25 cellular contexts compared by ENCODE assay signal in genomic region chr12:2403221-2403976, GRCh38.
DNase-seq lines count a peak whose midpoint lies in the region; ATAC-seq, FAIRE-seq and TF ChIP-seq lines count a peak whose summit lies in the region.
"Had no signal": no experiment of that assay in that cellular context is flagged by ENCODE, and none has a peak within 500 bp of the region (broad histone marks: within the 10 kb centered on the region; RNA-seq: fewer than 3 reads in every experiment).

No MANE protein-coding gene starts in this region.

- peak; percentile 44 for ATAC-seq in CD8-positive, alpha-beta T cell
- no peak; the same call in 1 of the 3 replicates for ATAC-seq in GM12878
- ATAC-seq: PC-3, SK-N-SH treated with all-trans-retinoic acid at 6 μM for 48 hours had no signal

- peak in 1 of 7 experiments; percentile 31 for DNase-seq in CD8-positive, alpha-beta T cell
- peak; percentile 40 for DNase-seq in KBM-7
- no peak for DNase-seq in GM12878 (ENCODE audit: low read depth, low spot score)
- no peak for DNase-seq in neuronal stem cell (ENCODE audit: low spot score)
- DNase-seq in HT-29 (ENCODE audit: low spot score), result no peak
- no peak for DNase-seq in progenitor cell of endocrine pancreas (ENCODE audit: low spot score, unreplicated experiment)
- no peak for DNase-seq in NCI-H2227 treated with DMSO at 0.1 percent for 48 hours (lab: John Stamatoyannopoulos, UW)
- DNase-seq: ACHN, C1 segment of cervical spinal cord, H7, HFFc6, Kasumi-1, MG63, NCI-H1105, NCI-H1694, NCI-H2081 treated with DMSO at 0.1 percent for 48 hours, NCI-H524, NCI-H82, PC-3, RPMI8226, SIG-M5 had no signal

- H4K8ac ChIP-seq in neuronal stem cell (ENCODE audit: low read depth, low read length), result no peak overlapping the region

- no peak overlapping the region for H2BK5ac ChIP-seq in neuronal stem cell (ENCODE audit: low read length)

- no peak for TF ChIP-seq EP300 in GM12878 (IDR thresholded peaks at IDR 0.05; ENCODE audit: borderline replicate concordance in 1 of 2, control insufficient read depth in 1 of 2, low read depth in 2 of 2, low read length in 2 of 2)

- no peak for FAIRE-seq in GM12878 (lab: Jason Lieb, UNC)
- FAIRE-seq: D721Med, GM12892 had no signal

- no peak for TF ChIP-seq CTCF in CD8-positive, alpha-beta T cell (IDR thresholded peaks at IDR 0.05)
- TF ChIP-seq CTCF in GM12878 (IDR thresholded peaks at IDR 0.05 in 2 of 3, conservative IDR thresholded peaks at IDR 0.05 in 1 of 3; ENCODE audit: control insufficient read depth in 2 of 3, extremely low read depth in 1 of 3, insufficient read depth in 1 of 3, low read depth in 3 of 3, low read length in 3 of 3) (no peak), progenitor cell of endocrine pancreas (IDR thresholded peaks at IDR 0.05; ENCODE audit: unreplicated experiment) (no peak)

- H2BK15ac ChIP-seq in neuronal stem cell (ENCODE audit: low read length), result no peak overlapping the region

- RAD21 ChIA-PET in GM12878 (lab: Charles Lee; ENCODE audit: unreplicated experiment), result no interaction called here

- H3K36me3 Mint-ChIP-seq in CD8-positive, alpha-beta T cell, result no peaks in the 10 kb centered on the region
- H3K36me3 Mint-ChIP-seq in progenitor cell of endocrine pancreas (ENCODE audit: insufficient read depth), result no peaks in the 10 kb centered on the region
- H3K36me3 Mint-ChIP-seq: IgD-negative memory B cell had no signal

- H3K9ac ChIP-seq in GM12878 (ENCODE audit: control insufficient read depth, insufficient read depth, low read length) (no peak overlapping the region), neuronal stem cell (ENCODE audit: low read depth, low read length, poor library complexity) (peak overlapping the region; percentile 50)

- H3K18ac ChIP-seq in neuronal stem cell (ENCODE audit: low read length), result peak overlapping the region; percentile 82

- no peak overlapping the region for H3K14ac ChIP-seq in neuronal stem cell (ENCODE audit: low read length)

- no TSS peak for BruUV-seq in GM12878 (replicated peaks; lab: Mats Ljungman, UMichigan)

- no peaks in the 10 kb centered on the region for H3K9me3 Mint-ChIP-seq in CD8-positive, alpha-beta T cell
- peaks cover 5% of the 10 kb centered on the region for H3K9me3 Mint-ChIP-seq in progenitor cell of endocrine pancreas (ENCODE audit: low read depth)
- H3K9me3 Mint-ChIP-seq: HFFc6 had no signal

- in situ Hi-C loops in KBM-7 (cut with MboI; ENCODE audit: low pct_unique_long_range_greater_than_20kb, low sequenced_read_pairs), result no loop called here
- in situ Hi-C loops in GM12878 (cut with MboI), result no loop called here

- H3K79me2 ChIP-seq in GM12878 (ENCODE audit: control insufficient read depth, insufficient read depth, low read length), result no peaks in the 10 kb centered on the region

- H3K79me1 ChIP-seq in neuronal stem cell (ENCODE audit: low read depth, low read length), result no peaks in the 10 kb centered on the region

- H3K27ac Mint-ChIP-seq in CD8-positive, alpha-beta T cell, result no peak overlapping the region
- H3K27ac Mint-ChIP-seq in progenitor cell of endocrine pancreas, result no peak overlapping the region
- H3K27ac Mint-ChIP-seq: HFFc6 had no signal

- intact Hi-C loops in CD8-positive, alpha-beta T cell (cut with DNase I, micrococcal nuclease), result no loop called here
- intact Hi-C loops in GM12878 (cut with micrococcal nuclease; ENCODE audit: unreplicated experiment), result no loop called here

- no peak overlapping the region for H4K91ac ChIP-seq in neuronal stem cell (ENCODE audit: low read depth, low read length, poor library complexity)

- no peaks in the 10 kb centered on the region for H3K27me3 Mint-ChIP-seq in CD8-positive, alpha-beta T cell (ENCODE audit: low read depth)
- peaks cover 20% of the 10 kb centered on the region for H3K27me3 Mint-ChIP-seq in progenitor cell of endocrine pancreas

- CTCF ChIA-PET in CD8-positive, alpha-beta T cell (lab: Charles Lee), result no interaction called here
- CTCF ChIA-PET in GM12878 (lab: Yijun Ruan, JAX), result interaction anchor here (1.0 kb wide), 1 partner anchor 9 kb away, joined by 3 read pairs; no protein-coding TSS in a partner anchor

- H3K9me3 ChIP-seq in CD8-positive, alpha-beta T cell (ENCODE audit: low read length), result no peaks in the 10 kb centered on the region
- H3K9me3 ChIP-seq in GM12878 (replicated peaks; ENCODE audit: control insufficient read depth, insufficient read depth, low read length) (no peaks in the 10 kb centered on the region), neuronal stem cell (replicated peaks in 1 of 2; ENCODE audit: control insufficient read depth in 2 of 2, insufficient read depth in 1 of 2, low read depth in 1 of 2, low read length in 2 of 2) (peaks cover 0 to 2% of the 10 kb centered on the region in 2 donors)
- H3K9me3 ChIP-seq: MG63 had no signal

- SMC1A ChIA-PET in GM12878 (lab: Charles Lee; ENCODE audit: uncharacterized antibody, unreplicated experiment), result no interaction called here

- H3K23ac ChIP-seq in neuronal stem cell (ENCODE audit: low read depth, low read length, poor library complexity), result no peak overlapping the region

- peak overlapping the region; percentile 14 for H2AK5ac ChIP-seq in neuronal stem cell (ENCODE audit: low read depth, low read length)

- no peak for TF ChIP-seq POLR2A in GM12878 (IDR thresholded peaks at IDR 0.05; ENCODE audit: low read depth, low read length)

- H3K4me3 Mint-ChIP-seq in CD8-positive, alpha-beta T cell, result no peak overlapping the region
- H3K4me3 Mint-ChIP-seq in progenitor cell of endocrine pancreas (ENCODE audit: low read depth), result no peak overlapping the region
- H3K4me3 Mint-ChIP-seq: HFFc6, IgD-negative memory B cell had no signal

- no peak overlapping the region for H3K4ac ChIP-seq in neuronal stem cell (ENCODE audit: low read length)

- no peaks in the 10 kb centered on the region for H3K27me3 ChIP-seq in CD8-positive, alpha-beta T cell (ENCODE audit: insufficient read depth, low read length)
- H3K27me3 ChIP-seq in GM12878 (replicated peaks in 1 of 2; ENCODE audit: control insufficient read depth in 2 of 2, insufficient read depth in 2 of 2, low read length in 1 of 2) (no peaks in the 10 kb centered on the region; a peak in 1 of 4 replicates), neuronal stem cell (ENCODE audit: control insufficient read depth in 3 of 3, insufficient read depth in 3 of 3, low read depth in 1 of 3, low read length in 3 of 3) (no peaks in the 10 kb centered on the region)
- H3K27me3 ChIP-seq: MG63 had no signal

- peak overlapping the region; percentile 91 for H2BK12ac ChIP-seq in neuronal stem cell (ENCODE audit: low read length)

- H3K27ac ChIP-seq in CD8-positive, alpha-beta T cell (ENCODE audit: low read depth, low read length), result no peak overlapping the region
- H3K27ac ChIP-seq in GM12878 (ENCODE audit: control insufficient read depth, insufficient read depth) (no peak overlapping the region), neuronal stem cell (replicated peaks; ENCODE audit: low read length) (no peak overlapping the region)

- H3K4me1 ChIP-seq in CD8-positive, alpha-beta T cell (ENCODE audit: insufficient read depth, low read length), result no peaks in the 10 kb centered on the region
- no peaks in the 10 kb centered on the region for H3K4me1 ChIP-seq in GM12878 (ENCODE audit: control insufficient read depth, insufficient read depth, low read length)
- no peaks in the 10 kb centered on the region for H3K4me1 ChIP-seq in neuronal stem cell (ENCODE audit: control insufficient read depth in 2 of 2, insufficient read depth in 1 of 2, low read depth in 1 of 2, low read length in 2 of 2)

- H3K4me2 ChIP-seq in GM12878 (ENCODE audit: control insufficient read depth, insufficient read depth) (no peak overlapping the region), neuronal stem cell (ENCODE audit: insufficient read depth, low read length, poor library complexity, severe bottlenecking) (no peak overlapping the region)

- H2AFZ ChIP-seq in GM12878 (ENCODE audit: control insufficient read depth, low read depth, low read length), result no peak overlapping the region
- no peak overlapping the region for H2AFZ ChIP-seq in neuronal stem cell (ENCODE audit: low read length)

- POLR2A ChIA-PET in CD8-positive, alpha-beta T cell (lab: Charles Lee), result no interaction called here
- POLR2A ChIA-PET in GM12878 (lab: Charles Lee), result no interaction called here

- no peak overlapping the region for H3K4me3 ChIP-seq in CD8-positive, alpha-beta T cell (ENCODE audit: low read depth, low read length)
- no peak overlapping the region for H3K4me3 ChIP-seq in GM12878
- no peak overlapping the region for H3K4me3 ChIP-seq in neuronal stem cell (ENCODE audit: low read length in 2 of 2)
- H3K4me3 ChIP-seq: MG63 had no signal

- no peaks in the 10 kb centered on the region for H3K36me3 ChIP-seq in CD8-positive, alpha-beta T cell (ENCODE audit: insufficient read depth, low read length)
- no peaks in the 10 kb centered on the region for H3K36me3 ChIP-seq in GM12878 (ENCODE audit: control insufficient read depth in 2 of 2, insufficient read depth in 2 of 2, low read length in 1 of 2)
- no peaks in the 10 kb centered on the region for H3K36me3 ChIP-seq in neuronal stem cell (replicated peaks in 1 of 2; ENCODE audit: control insufficient read depth in 2 of 2, insufficient read depth in 2 of 2, low read length in 2 of 2)
- H3K36me3 ChIP-seq: MG63 had no signal

- H4K20me1 ChIP-seq in GM12878 (ENCODE audit: control insufficient read depth, insufficient read depth), result no peaks in the 10 kb centered on the region

- no peaks in the 10 kb centered on the region for H3K4me1 Mint-ChIP-seq in CD8-positive, alpha-beta T cell (ENCODE audit: low read depth)
- no peaks in the 10 kb centered on the region for H3K4me1 Mint-ChIP-seq in progenitor cell of endocrine pancreas (ENCODE audit: low read depth)
- H3K4me1 Mint-ChIP-seq: IgD-negative memory B cell had no signal

- TF ChIP-seq RAD21 in GM12878 (IDR thresholded peaks at IDR 0.05; ENCODE audit: insufficient read depth, low read depth, low read length), result no peak

- WGBS in GM12878 (ENCODE audit: insufficient coverage, insufficient replicate concordance, low lambda C conversion rate, missing lambda C conversion rate), result 32% methylated on average over 14 of the region's 14 CpGs
- whole genome bisulfite sequencing in neuronal stem cell (ENCODE audit: extremely low coverage in 2 of 2, insufficient read length in 2 of 2, insufficient replicate concordance in 1 of 2), 2 donors, result no CpG with 5 or more reads among the region's 14 CpGs

- no peak overlapping the region for H2BK120ac ChIP-seq in neuronal stem cell (ENCODE audit: low read depth, low read length)

TF ChIP-seq in GM12878, 131 proteins besides CTCF, POLR2A, EP300 and RAD21 (continues in another document):
- TF ChIP-seq, protein P1, sequence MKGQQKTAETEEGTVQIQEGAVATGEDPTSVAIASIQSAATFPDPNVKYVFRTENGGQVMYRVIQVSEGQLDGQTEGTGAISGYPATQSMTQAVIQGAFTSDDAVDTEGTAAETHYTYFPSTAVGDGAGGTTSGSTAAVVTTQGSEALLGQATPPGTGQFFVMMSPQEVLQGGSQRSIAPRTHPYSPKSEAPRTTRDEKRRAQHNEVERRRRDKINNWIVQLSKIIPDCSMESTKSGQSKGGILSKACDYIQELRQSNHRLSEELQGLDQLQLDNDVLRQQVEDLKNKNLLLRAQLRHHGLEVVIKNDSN (IDR thresholded peaks at IDR 0.05; ENCODE audit: borderline replicate concordance, extremely low read length, insufficient read depth, low read depth, low read length), result peak; percentile 9
